Comparison of ENCODE assay signal across 6 cellular contexts in genomic region chr6:12802440-12802839, GRCh38.
"Had no signal": no experiment of that assay in that cellular context is flagged by ENCODE, and none has a peak within 500 bp of the region (broad histone marks: within the 10 kb centered on the region; RNA-seq: fewer than 3 reads in every experiment).

No MANE protein-coding gene starts in this region.

- H3K27ac ChIP-seq: HL-60, KMS-11 had no signal

- DNase-seq: KBM-7, KG1 had no signal

- H3K27ac Mint-ChIP-seq: IgD-negative memory B cell had no signal

- FAIRE-seq: HTR-8/SVneo had no signal

- H3K4me1 Mint-ChIP-seq: IgD-negative memory B cell had no signal

- H3K9ac ChIP-seq: KMS-11 had no signal

- H3K4me2 ChIP-seq: KMS-11 had no signal

- H3K4me3 Mint-ChIP-seq: IgD-negative memory B cell had no signal

- H3K36me3 Mint-ChIP-seq: IgD-negative memory B cell had no signal
